ENCODE assay signal across 9 cellular contexts in the genomic region with DNA sequence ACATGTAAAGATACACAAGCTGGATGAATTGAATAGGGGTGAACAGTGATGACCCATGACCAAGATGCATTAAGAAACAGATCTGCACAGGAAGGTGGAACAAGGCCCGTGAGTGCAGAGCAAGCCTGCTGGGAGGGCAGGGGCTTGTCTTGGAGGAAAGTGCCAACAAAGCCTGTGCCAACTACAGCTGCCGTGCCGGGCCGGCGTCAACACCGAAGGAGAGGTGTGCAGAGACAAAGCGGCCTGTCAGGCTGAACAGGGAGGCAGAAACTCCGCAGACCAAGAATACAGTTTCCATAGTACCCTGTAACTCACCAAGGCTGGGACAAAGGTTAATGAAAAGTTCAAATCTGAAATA.
DNase-seq lines count a peak whose midpoint lies in the region; ATAC-seq and TF ChIP-seq lines count a peak whose summit lies in the region.
"Had no signal": no experiment of that assay in that cellular context is flagged by ENCODE, and none has a peak within 500 bp of the region (broad histone marks: within the 10 kb centered on the region; RNA-seq: fewer than 3 reads in every experiment).

No MANE protein-coding gene starts in this region.

- peak overlapping the region; percentile 80 to 88 (median 87) for H3K27ac Mint-ChIP-seq in nephron

- no peaks in the 10 kb centered on the region for H3K9me3 Mint-ChIP-seq in nephron

- no peak overlapping the region for H2AFZ ChIP-seq in ACC112 (ENCODE audit: low read length, unreplicated experiment)
- no peak overlapping the region for H2AFZ ChIP-seq in KMS-11 (ENCODE audit: low read depth)

- H3K4me1 ChIP-seq in ACC112 (ENCODE audit: control insufficient read depth, insufficient read depth, low read length, unreplicated experiment) (peaks cover 36% of the 10 kb centered on the region), KMS-11 (ENCODE audit: low read depth, poor library complexity, severe bottlenecking) (peaks cover 98% of the 10 kb centered on the region)

- peaks cover 77% of the 10 kb centered on the region for H3K4me1 Mint-ChIP-seq in nephron

- peaks cover 4% of the 10 kb centered on the region for H3K36me3 Mint-ChIP-seq in nephron (ENCODE audit: low read depth)

- no peaks in the 10 kb centered on the region for H3K27me3 ChIP-seq in ACC112 (ENCODE audit: insufficient read depth, low read length)
- no peaks in the 10 kb centered on the region for H3K27me3 ChIP-seq in KMS-11 (ENCODE audit: insufficient read depth, low read depth)

- TF ChIP-seq CTCF in KMS-11 (conservative IDR thresholded peaks at IDR 0.05; ENCODE audit: low read depth, low read length) = no peak
- TF ChIP-seq CTCF in nephron (IDR thresholded peaks at IDR 0.05; ENCODE audit: unreplicated experiment in 3 of 3) = no peak

- H3K36me3 ChIP-seq in ACC112 (ENCODE audit: insufficient read depth, low read length) (no peaks in the 10 kb centered on the region), KMS-11 (ENCODE audit: insufficient read depth) (no peaks in the 10 kb centered on the region)

- DNase-seq in cerebellar cortex (ENCODE audit: low spot score) = peak; percentile 31
- no peak for DNase-seq in activated effector memory CD4-positive, alpha-beta T cell treated with anti-CD3 and anti-CD28 coated beads, Interleukin-2, amount 50 U/mL, for 16 hours
- DNase-seq in hippocampal formation (lab: John Stamatoyannopoulos, UW) = no peak
- DNase-seq in COR-L47 (lab: John Stamatoyannopoulos, UW) = no peak
- DNase-seq: NCI-H146 had no signal

- no peak overlapping the region for H3K4me3 ChIP-seq in ACC112 (ENCODE audit: low read depth, low read length)
- H3K4me3 ChIP-seq in KMS-11 (IDR thresholded peaks at IDR 0.05; ENCODE audit: insufficient read depth, low read depth, low read length) = no peak overlapping the region

- peaks cover 61% of the 10 kb centered on the region for H4K20me1 ChIP-seq in KMS-11 (ENCODE audit: insufficient read depth)

- H3K4me3 Mint-ChIP-seq in nephron = no peak overlapping the region

- H3K9ac ChIP-seq in KMS-11 = peak overlapping the region; percentile 35; the same call in 1 of the 2 replicates

- H3K79me2 ChIP-seq in ACC112 (ENCODE audit: control insufficient read depth, insufficient read depth, low read length, unreplicated experiment) (peaks cover 96% of the 10 kb centered on the region), KMS-11 (ENCODE audit: insufficient read depth, low read depth) (peaks cover 100% of the 10 kb centered on the region)

- H3K27ac ChIP-seq in ACC112 (ENCODE audit: low read depth, low read length) (peak overlapping the region; percentile 92), KMS-11 (peak overlapping the region; percentile 77)

- peak overlapping the region; percentile 91 for H3K4me2 ChIP-seq in KMS-11

- H3K27me3 Mint-ChIP-seq in nephron (ENCODE audit: low read depth) = no peaks in the 10 kb centered on the region

- ATAC-seq in HG03460 (IDR thresholded peaks at IDR 0.05; ENCODE audit: unreplicated experiment) = no peak
